Comparison of ENCODE assay signal across 9 cellular contexts in the genomic region with DNA sequence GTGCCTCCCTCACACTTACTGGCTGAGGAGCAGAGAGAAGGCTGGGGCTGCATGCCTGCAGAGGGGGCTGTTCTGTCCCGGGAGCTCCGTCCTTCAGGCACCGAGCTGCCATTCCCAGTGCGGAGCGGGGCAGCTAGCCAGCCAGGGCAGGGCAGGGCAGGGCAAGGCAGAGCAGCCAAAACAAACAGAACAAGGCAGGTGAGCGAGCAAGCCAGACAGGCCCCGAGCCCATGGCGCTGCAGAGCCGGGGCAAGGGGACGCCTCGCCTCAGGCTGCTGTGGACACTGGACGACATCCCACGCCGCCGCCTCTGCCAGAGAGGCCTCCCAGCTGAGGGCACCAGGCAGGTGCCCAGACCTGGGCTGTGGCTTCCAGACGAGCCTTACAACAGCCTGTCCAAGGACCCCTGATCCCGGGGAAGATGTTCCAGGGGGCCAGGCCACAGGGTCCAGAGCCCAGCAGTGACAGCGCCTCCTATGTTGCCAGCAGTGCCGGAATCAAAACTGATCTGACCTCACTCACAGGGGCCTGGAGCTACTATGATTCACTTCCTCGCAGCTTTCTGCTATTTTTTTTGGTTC. TPM values are rescaled to one million over a fixed set of nuclear protein-coding genes. Genes with fewer than 3 reads are reported as not detected.
DNase-seq lines count a peak whose midpoint lies in the region; ATAC-seq, FAIRE-seq and TF ChIP-seq lines count a peak whose summit lies in the region.
"Had no signal": no experiment of that assay in that cellular context is flagged by ENCODE, and none has a peak within 500 bp of the region (broad histone marks: within the 10 kb centered on the region; RNA-seq: fewer than 3 reads in every experiment).

No MANE protein-coding gene starts in this region.

- no peak overlapping the region for H3K4me3 Mint-ChIP-seq in activated T-helper 2 cell treated with anti-CD3 and anti-CD28 coated beads, Interferon-gamma antibody, Interleukin-2, Interleukin-4, amounts not matched to agents 10 μg/mL and 5 μg/mL and 100 μg/mL, durations not matched to agents 14 hours and 24 hours and 36 hours (ENCODE audit: low read depth)

- H3K9me3 ChIP-seq in left lung (no peaks in the 10 kb centered on the region), thoracic aorta (no peaks in the 10 kb centered on the region)

- H3K27me3 ChIP-seq in left lung: no peaks in the 10 kb centered on the region
- no peaks in the 10 kb centered on the region for H3K27me3 ChIP-seq in thoracic aorta (replicated peaks; ENCODE audit: insufficient read depth)

- peak; percentile 60 for DNase-seq in NCI-H2196 treated with DMSO at 0.1 percent for 48 hours (lab: John Stamatoyannopoulos, UW; ENCODE audit: unreplicated experiment)
- peak; percentile 78 for DNase-seq in dermis blood vessel endothelial cell
- peak; percentile 80 to 91 for DNase-seq in left lung
- DNase-seq in thoracic aorta (ENCODE audit: low spot score): no peak
- DNase-seq in NK-92 (lab: John Stamatoyannopoulos, UW; ENCODE audit: unreplicated experiment): no peak
- DNase-seq in GM19239 (ENCODE audit: insufficient read length, low spot score): no peak
- DNase-seq in activated T-helper 2 cell treated with anti-CD3 and anti-CD28 coated beads, Interferon-gamma antibody, Interleukin-2, Interleukin-4, amounts not matched to agents 10 μg/mL and 5 μg/mL and 100 μg/mL, durations not matched to agents 14 hours and 24 hours and 36 hours (ENCODE audit: low spot score): no peak
- DNase-seq: activated CD4-positive, CD25-positive, alpha-beta regulatory T cell; OCI-M1 had no signal

- H3K36me3 ChIP-seq in left lung (peaks cover 0 to 58% of the 10 kb centered on the region in 2 donors), thoracic aorta (peaks cover 49% of the 10 kb centered on the region)

- ATAC-seq in left lung: peak; percentile 92
- peak; percentile 56 for ATAC-seq in thoracic aorta (ENCODE audit: insufficient number of reproducible peaks, low FRiP score, low read depth)

- no peaks in the 10 kb centered on the region for H3K27me3 Mint-ChIP-seq in activated T-helper 2 cell treated with anti-CD3 and anti-CD28 coated beads, Interferon-gamma antibody, Interleukin-2, Interleukin-4, amounts not matched to agents 10 μg/mL and 5 μg/mL and 100 μg/mL, durations not matched to agents 14 hours and 24 hours and 36 hours (ENCODE audit: low read depth)

- TF ChIP-seq CTCF in left lung (IDR thresholded peaks at IDR 0.05): no peak
- TF ChIP-seq CTCF in thoracic aorta (IDR thresholded peaks at IDR 0.05): no peak

- intact Hi-C loops in left lung (cut with DNase I): no loop called here
- intact Hi-C loops in activated T-helper 2 cell treated with anti-CD3 and anti-CD28 coated beads, Interferon-gamma antibody, Interleukin-2, Interleukin-4, amounts not matched to agents 10 μg/mL and 5 μg/mL and 100 μg/mL, durations not matched to agents 14 hours and 24 hours and 36 hours (cut with micrococcal nuclease): no loop called here

- peak overlapping the region in 1 of 2 donors; percentile 77 for H3K27ac ChIP-seq in left lung
- peak overlapping the region; percentile 77 to 81 for H3K27ac ChIP-seq in thoracic aorta

- H3K27ac Mint-ChIP-seq in activated T-helper 2 cell treated with anti-CD3 and anti-CD28 coated beads, Interferon-gamma antibody, Interleukin-2, Interleukin-4, amounts not matched to agents 10 μg/mL and 5 μg/mL and 100 μg/mL, durations not matched to agents 14 hours and 24 hours and 36 hours: no peak overlapping the region

- H3K9me3 Mint-ChIP-seq in activated T-helper 2 cell treated with anti-CD3 and anti-CD28 coated beads, Interferon-gamma antibody, Interleukin-2, Interleukin-4, amounts not matched to agents 10 μg/mL and 5 μg/mL and 100 μg/mL, durations not matched to agents 14 hours and 24 hours and 36 hours: no peaks in the 10 kb centered on the region

- H3K4me1 Mint-ChIP-seq in activated T-helper 2 cell treated with anti-CD3 and anti-CD28 coated beads, Interferon-gamma antibody, Interleukin-2, Interleukin-4, amounts not matched to agents 10 μg/mL and 5 μg/mL and 100 μg/mL, durations not matched to agents 14 hours and 24 hours and 36 hours (ENCODE audit: low read depth): no peaks in the 10 kb centered on the region

- no peak for FAIRE-seq in GM19239 (lab: Jason Lieb, UNC)

- peaks cover 41% of the 10 kb centered on the region for H3K36me3 Mint-ChIP-seq in activated T-helper 2 cell treated with anti-CD3 and anti-CD28 coated beads, Interferon-gamma antibody, Interleukin-2, Interleukin-4, amounts not matched to agents 10 μg/mL and 5 μg/mL and 100 μg/mL, durations not matched to agents 14 hours and 24 hours and 36 hours (ENCODE audit: low read depth)

- no peak overlapping the region for H3K4me3 ChIP-seq in left lung
- no peak overlapping the region for H3K4me3 ChIP-seq in thoracic aorta

- H3K4me1 ChIP-seq in left lung (peaks cover 3 to 50% of the 10 kb centered on the region in 2 donors), thoracic aorta (ENCODE audit: control insufficient read depth in 1 of 2, low read depth in 2 of 2) (peaks cover 28 to 44% of the 10 kb centered on the region in 2 donors)

RNA-seq across cellular contexts. Expression of gene NDST2, which starts 8.2 kb away (rescaled TPM):
- total RNA-seq in dermis blood vessel endothelial cell: 10.9 and 13.4 TPM in 2 replicates
- 10 to 100 TPM; 24.1 to 32.2 TPM for total RNA-seq in left lung
- 10 to 100 TPM; 55.0 to 78.2 TPM for total RNA-seq in thoracic aorta
- 46.5 and 46.9 TPM in 2 replicates for total RNA-seq in activated T-helper 2 cell treated with anti-CD3 and anti-CD28 coated beads, Interferon-gamma antibody, Interleukin-2, Interleukin-4, amounts not matched to agents 10 μg/mL and 5 μg/mL and 100 μg/mL, durations not matched to agents 14 hours and 24 hours and 36 hours

RNA-seq across cellular contexts. Expression of gene ZSWIM8, which starts 34.2 kb away (rescaled TPM):
- total RNA-seq in dermis blood vessel endothelial cell (66.4 and 71.8 TPM in 2 replicates), left lung (100 to 1,000 TPM; 103 to 112 TPM), thoracic aorta (100 to 1,000 TPM; 126 to 144 TPM)
- 50.0 and 55.3 TPM in 2 replicates for total RNA-seq in activated T-helper 2 cell treated with anti-CD3 and anti-CD28 coated beads, Interferon-gamma antibody, Interleukin-2, Interleukin-4, amounts not matched to agents 10 μg/mL and 5 μg/mL and 100 μg/mL, durations not matched to agents 14 hours and 24 hours and 36 hours

RNA-seq across cellular contexts. Expression of gene CHCHD1, which starts 37.8 kb away (rescaled TPM):
- 18.2 and 19.4 TPM in 2 replicates for total RNA-seq in dermis blood vessel endothelial cell
- 10 to 100 TPM; 24.8 to 27.5 TPM for total RNA-seq in left lung
- total RNA-seq in thoracic aorta: 10 to 100 TPM; 20.7 to 22.6 TPM
- total RNA-seq in activated T-helper 2 cell treated with anti-CD3 and anti-CD28 coated beads, Interferon-gamma antibody, Interleukin-2, Interleukin-4, amounts not matched to agents 10 μg/mL and 5 μg/mL and 100 μg/mL, durations not matched to agents 14 hours and 24 hours and 36 hours: 33.0 and 35.2 TPM in 2 replicates

RNA-seq across cellular contexts. Expression of gene CAMK2G, which starts 54.8 kb away (rescaled TPM):
- total RNA-seq in dermis blood vessel endothelial cell (27.9 and 35.1 TPM in 2 replicates), left lung (10 to 100 TPM; 28.9 to 36.6 TPM), thoracic aorta (100 to 1,000 TPM in 1 of 2 donors, 10 to 100 TPM in 1; 78.8 to 149 TPM)
- total RNA-seq in activated T-helper 2 cell treated with anti-CD3 and anti-CD28 coated beads, Interferon-gamma antibody, Interleukin-2, Interleukin-4, amounts not matched to agents 10 μg/mL and 5 μg/mL and 100 μg/mL, durations not matched to agents 14 hours and 24 hours and 36 hours: 25.8 and 26.4 TPM in 2 replicates

Comparison
In these comparisons a context has a peak if more than half of its experiments do, and no peak if none do; other contexts are left out.
1. DNase-seq: peak in NCI-H2196 treated with DMSO at 0.1 percent for 48 hours (single experiment), dermis blood vessel endothelial cell (single experiment) and left lung (2 of 2); none in thoracic aorta (single experiment), NK-92 (single experiment), GM19239 (single experiment) and activated T-helper 2 cell treated with anti-CD3 and anti-CD28 coated beads, Interferon-gamma antibody, Interleukin-2, Interleukin-4, amounts not matched to agents 10 μg/mL and 5 μg/mL and 100 μg/mL, durations not matched to agents 14 hours and 24 hours and 36 hours (single experiment).